ENCODE assay signal across 7 cellular contexts in the genomic region with DNA sequence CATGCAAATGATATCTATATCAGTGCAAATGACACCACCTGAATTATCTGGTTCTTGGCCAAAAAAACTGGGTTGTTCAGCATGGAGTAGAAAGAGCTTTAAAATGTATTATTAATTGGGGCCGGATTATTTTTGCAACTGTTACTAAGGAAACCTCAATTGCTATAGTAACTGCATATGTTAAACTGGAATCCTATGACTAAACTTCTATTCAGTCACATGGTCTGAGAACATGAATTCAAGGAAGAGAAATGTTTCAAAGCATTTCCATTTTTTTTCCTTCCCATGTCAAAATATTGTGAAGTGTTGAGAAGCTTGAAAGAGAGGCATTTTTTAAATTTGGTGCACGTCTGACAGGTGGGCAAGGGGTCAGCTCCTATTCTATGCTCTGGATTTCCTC. TPM values are rescaled to one million over a fixed set of nuclear protein-coding genes. Genes with fewer than 3 reads are reported as not detected.
DNase-seq lines count a peak whose midpoint lies in the region; ATAC-seq, FAIRE-seq and TF ChIP-seq lines count a peak whose summit lies in the region.
"Not testable (repeated sequence)": the region's sequence is repeated elsewhere in the genome, so short reads cannot be mapped to it uniquely, and the experiment has no call there.

No MANE protein-coding gene starts in this region.

- H3K4me2 ChIP-seq in K562 (ENCODE audit: insufficient read depth, low read length): not testable (repeated sequence)

- not testable (repeated sequence) for H3K27ac ChIP-seq in K562 (ENCODE audit: extremely low read depth, low read depth, low read length)
- peak overlapping the region; percentile 49 for H3K27ac ChIP-seq in colonic mucosa

- DNase-seq in HFFc6: peak; percentile 36
- DNase-seq in LHCN-M2 (ENCODE audit: low read depth): peak; percentile 10
- DNase-seq in K562 (ENCODE audit: extremely low read depth in 1 of 4, low spot score in 3 of 4); colonic mucosa; type B pancreatic cell (ENCODE audit: extremely low spot score, unreplicated experiment): not testable (repeated sequence)
- peak; percentile 50 for DNase-seq in kidney tubule cell (ENCODE audit: low spot score)

- H3K4me1 ChIP-seq in K562 (replicated peaks in 1 of 2; ENCODE audit: control insufficient read depth in 2 of 2, insufficient read depth in 2 of 2, low read length in 2 of 2); colonic mucosa: not testable (repeated sequence)

- not testable (repeated sequence) for H2AFZ ChIP-seq in K562 (ENCODE audit: low read depth, low read length)

- H3K36me3 ChIP-seq in K562 (ENCODE audit: control insufficient read depth, insufficient read depth, low read length); colonic mucosa: not testable (repeated sequence)

- CTCF ChIA-PET in K562 (lab: Yijun Ruan, JAX; ENCODE audit: low intra/inter-chr PET ratio): not testable (repeated sequence)

- H3K79me2 ChIP-seq in K562 (ENCODE audit: control insufficient read depth, insufficient read depth, low read length): not testable (repeated sequence)

- not testable (repeated sequence) for H3K9me3 Mint-ChIP-seq in HFFc6, type B pancreatic cell

- TF ChIP-seq CTCF in HFFc6 (IDR thresholded peaks at IDR 0.05); K562 (IDR thresholded peaks at IDR 0.05 in 2 of 3, conservative IDR thresholded peaks at IDR 0.05 in 1 of 3; ENCODE audit: insufficient read depth in 2 of 3, low read depth in 1 of 3, low read length in 3 of 3); colonic mucosa (IDR thresholded peaks at IDR 0.05); type B pancreatic cell (conservative IDR thresholded peaks at IDR 0.05): not testable (repeated sequence)

- FAIRE-seq in K562 (lab: Jason Lieb, UNC): not testable (repeated sequence)

- H3K9me1 ChIP-seq in K562 (ENCODE audit: control insufficient read depth, insufficient read depth, low read length): not testable (repeated sequence)

- 45% methylated on average over 2 of the region's 2 CpGs for WGBS in K562 (ENCODE audit: insufficient coverage, low coverage, missing lambda C conversion rate)

- H3K27me3 ChIP-seq in K562 (ENCODE audit: control insufficient read depth in 2 of 2, insufficient read depth in 2 of 2, low read length in 2 of 2); colonic mucosa: not testable (repeated sequence)

- not testable (repeated sequence) for TF ChIP-seq POLR2A in K562 (conservative IDR thresholded peaks at IDR 0.05)

- H3K27ac Mint-ChIP-seq in HFFc6: not testable (repeated sequence)
- peak overlapping the region; percentile 52 for H3K27ac Mint-ChIP-seq in type B pancreatic cell

- not testable (repeated sequence) for H3K9ac ChIP-seq in K562 (ENCODE audit: insufficient read depth in 1 of 2, low read depth in 2 of 2, low read length in 2 of 2); colonic mucosa (ENCODE audit: low read depth in 2 of 2, low read length in 2 of 2)

- H3K4me1 Mint-ChIP-seq in HFFc6 (ENCODE audit: low read depth) (peaks cover 18% of the 10 kb centered on the region), type B pancreatic cell (ENCODE audit: unreplicated experiment) (peaks cover 46% of the 10 kb centered on the region)

- H3K9me3 ChIP-seq in K562 (replicated peaks; ENCODE audit: control insufficient read depth, insufficient read depth, low read depth, low read length); colonic mucosa: not testable (repeated sequence)

- ATAC-seq in K562: not testable (repeated sequence)
- peak; percentile 35 for ATAC-seq in esophagus mucosa

- intact Hi-C loops in K562 (cut with micrococcal nuclease): loop anchor here (10.0 kb wide), 1 partner anchor 456 kb away; no protein-coding TSS in a partner anchor
- intact Hi-C loops in colonic mucosa (cut with DNase I): not testable (repeated sequence)

- not testable (repeated sequence) for BruUV-seq in K562 (replicated peaks; lab: Mats Ljungman, UMichigan)

- POLR2A ChIA-PET in K562 (lab: Yijun Ruan, JAX): not testable (repeated sequence)

- H4K20me1 ChIP-seq in K562 (replicated peaks; ENCODE audit: control insufficient read depth, insufficient read depth, low read length): not testable (repeated sequence)

- H3K4me3 ChIP-seq in K562, colonic mucosa: not testable (repeated sequence)

- not testable (repeated sequence) for TF ChIP-seq EP300 in K562 (IDR thresholded peaks at IDR 0.05; ENCODE audit: low read length)

- in situ Hi-C loops in K562 (cut with MboI): not testable (repeated sequence)

- peaks cover 13% of the 10 kb centered on the region for H3K27me3 Mint-ChIP-seq in HFFc6 (ENCODE audit: insufficient read depth)
- not testable (repeated sequence) for H3K27me3 Mint-ChIP-seq in type B pancreatic cell

- not testable (repeated sequence) for H3K36me3 Mint-ChIP-seq in HFFc6 (ENCODE audit: low read depth)
- H3K36me3 Mint-ChIP-seq in type B pancreatic cell: peaks cover 18% of the 10 kb centered on the region

- H3K4me3 Mint-ChIP-seq in HFFc6, type B pancreatic cell: not testable (repeated sequence)

- not testable (repeated sequence) for TF ChIP-seq RAD21 in K562 (CRISPR knock-in tag; conservative IDR thresholded peaks at IDR 0.05 in 1 of 2, IDR thresholded peaks at IDR 0.05 in 1 of 2)

TF ChIP-seq in K562, 482 proteins besides CTCF, POLR2A, EP300 and RAD21:
- peak; percentile 56; the same call in 1 of the 2 replicates for TF ChIP-seq RFX1 (IDR thresholded peaks at IDR 0.05)
TF ChIP-seq in K562: peak in this region for 1; not testable (repeated sequence) for 481.

RNA-seq across cellular contexts. Expression of a gene that starts 20.5 kb away (rescaled TPM):
- 1 to 10 TPM; 6.6 to 9.5 (median 8.5) TPM for total RNA-seq in HFFc6 (2021; fragmentation: NEBNext Ultra II Directional; extraction: Animal tissue kit (Norgen Biotek cat#: 25700))
- 11.5 and 13.8 TPM in 2 replicates for total RNA-seq in LHCN-M2 (2014; rRNA removed)
- 7.6 TPM for polyA plus RNA-seq in LHCN-M2 (2012)
- 43.8 and 80.5 TPM in 2 replicates for total RNA-seq in K562 (2011; cell fraction: chromatin; rRNA removed; ENCODE audit: low replicate concordance)
- total RNA-seq in K562 (2011; cell fraction: nucleolus; rRNA removed): 32.9 and 38.5 TPM in 2 replicates
- total RNA-seq in K562 (2011; cell fraction: nucleoplasm; rRNA removed): 55.1 and 71.8 TPM in 2 replicates
- 18.1 and 20.6 TPM in 2 replicates for total RNA-seq in K562 (2014; rRNA removed)
- total RNA-seq in K562 (2014; rRNA removed; fragmentation: Illumina TruSeq; extraction: Trizol): 38.9 and 44.3 TPM in 2 replicates
- 32.6 and 37.4 TPM in 2 replicates for total RNA-seq in K562 (2015; rRNA removed; fragmentation: Illumina TruSeq; extraction: Trizol)
- total RNA-seq in K562 (2021): 22.6 and 23.1 TPM in 2 replicates
- polyA plus RNA-seq in K562 (2011; rRNA removed): 63.1 and 113 TPM in 2 replicates
- 26.9 and 29.8 TPM in 2 replicates for polyA plus RNA-seq in K562 (2011; cell fraction: cytosol; rRNA removed)
- polyA plus RNA-seq in K562 (2011; cell fraction: nucleus; rRNA removed): 35.4 and 45.0 TPM in 2 replicates
- 27.1 and 33.9 TPM in 2 replicates for polyA plus RNA-seq in K562 (2012)
- 49.0 and 53.2 TPM in 2 replicates for polyA plus RNA-seq in K562 (2014; fragmentation: Illumina TruSeq; extraction: Trizol)
- 10 to 100 TPM; 24.6 to 33.0 TPM for polyA plus RNA-seq in K562 (2014; fragmentation: Nextera tagmentation; extraction: Ambion mirVana)
- polyA plus RNA-seq in K562 (2014; rRNA removed): 40.9 and 45.0 TPM in 2 replicates
- polyA minus RNA-seq in K562 (2011; rRNA and poly(A)+ RNA removed): 43.3 and 57.6 TPM in 2 replicates
- polyA minus RNA-seq in K562 (2011; cell fraction: cytosol; rRNA and poly(A)+ RNA removed): 11.0 and 23.7 TPM in 2 replicates
- 27.6 and 28.0 TPM in 2 replicates for polyA minus RNA-seq in K562 (2011; cell fraction: nucleus; rRNA and poly(A)+ RNA removed)
- total RNA-seq in colonic mucosa: 10 to 100 TPM; 16.1 to 25.9 TPM
- 19.8 TPM for total RNA-seq in esophagus mucosa
- 7.2 and 10.7 TPM in 2 replicates for total RNA-seq in type B pancreatic cell (ENCODE audit: low replicate concordance)
